9 cellular contexts compared by ENCODE assay signal in genomic region chr18:45686892-45687611, GRCh38. TPM values are rescaled to one million over a fixed set of nuclear protein-coding genes. Genes with fewer than 3 reads are reported as not detected.
DNase-seq lines count a peak whose midpoint lies in the region; ATAC-seq and TF ChIP-seq lines count a peak whose summit lies in the region.
"Had no signal": no experiment of that assay in that cellular context is flagged by ENCODE, and none has a peak within 500 bp of the region (broad histone marks: within the 10 kb centered on the region; RNA-seq: fewer than 3 reads in every experiment).

No MANE protein-coding gene starts in this region.

- H3K4me3 ChIP-seq in CD4-positive, CD25-positive, alpha-beta regulatory T cell (ENCODE audit: low read depth, low read length) = peak overlapping the region; percentile 71
- no peak overlapping the region for H3K4me3 ChIP-seq in sigmoid colon

- intact Hi-C loops in sigmoid colon (cut with DNase I) = no loop called here

- peaks cover 3% of the 10 kb centered on the region for H3K36me3 ChIP-seq in CD4-positive, CD25-positive, alpha-beta regulatory T cell (ENCODE audit: control insufficient read depth, insufficient read depth, low read length)
- no peaks in the 10 kb centered on the region for H3K36me3 ChIP-seq in sigmoid colon

- DNase-seq in CD4-positive, CD25-positive, alpha-beta regulatory T cell = peak; percentile 31 to 91 (median 84)
- DNase-seq in T-helper 2 cell = peak in 3 of 5 experiments; percentile 38 to 94 (median 75)
- peak; percentile 45 for DNase-seq in effector CD4-positive, alpha-beta T cell
- DNase-seq in stimulated activated naive CD4-positive, alpha-beta T cell (lab: John Stamatoyannopoulos, UW) = peak; percentile 19 to 89 (median 60)
- DNase-seq in sigmoid colon = no peak
- DNase-seq in mesenteric fat pad (ENCODE audit: low spot score) = no peak

- peaks cover 8% of the 10 kb centered on the region for H3K36me3 Mint-ChIP-seq in CD4-positive, CD25-positive, alpha-beta regulatory T cell

- peaks cover 0 to 1% (median 0%) of the 10 kb centered on the region in 7 donors for H3K9me3 Mint-ChIP-seq in CD4-positive, CD25-positive, alpha-beta regulatory T cell

- no peak for TF ChIP-seq EP300 in sigmoid colon (IDR thresholded peaks at IDR 0.05)

- H3K4me1 Mint-ChIP-seq in CD4-positive, CD25-positive, alpha-beta regulatory T cell = peaks cover 22 to 93% (median 68%) of the 10 kb centered on the region in 4 donors

- peak; percentile 87 for ATAC-seq in CD4-positive, CD25-positive, alpha-beta regulatory T cell (ENCODE audit: low read depth in 2 of 2)
- ATAC-seq in GM19351 (IDR thresholded peaks at IDR 0.05; ENCODE audit: unreplicated experiment) (peak; percentile 82), HG03354 (IDR thresholded peaks at IDR 0.05; ENCODE audit: poor library complexity, severe bottlenecking, unreplicated experiment) (peak; percentile 81)

- peak overlapping the region; percentile 85 to 97 (median 96) for H3K4me3 Mint-ChIP-seq in CD4-positive, CD25-positive, alpha-beta regulatory T cell

- 38 to 69% methylated on average over 7 of the region's 7 CpGs for WGBS in sigmoid colon, 2 donors

- H3K9me3 ChIP-seq in CD4-positive, CD25-positive, alpha-beta regulatory T cell (ENCODE audit: control insufficient read depth in 2 of 2, low read length in 2 of 2) = no peaks in the 10 kb centered on the region
- H3K9me3 ChIP-seq in sigmoid colon = no peaks in the 10 kb centered on the region

- H3K4me1 ChIP-seq in CD4-positive, CD25-positive, alpha-beta regulatory T cell (ENCODE audit: control insufficient read depth, insufficient read depth, low read length, poor library complexity, severe bottlenecking) = peaks cover 70% of the 10 kb centered on the region
- peaks cover 0 to 6% (median 0%) of the 10 kb centered on the region in 4 donors for H3K4me1 ChIP-seq in sigmoid colon

- TF ChIP-seq CTCF in sigmoid colon (IDR thresholded peaks at IDR 0.05) = no peak

- TF ChIP-seq POLR2A in sigmoid colon (IDR thresholded peaks at IDR 0.05) = no peak

- H3K27ac ChIP-seq in CD4-positive, CD25-positive, alpha-beta regulatory T cell (ENCODE audit: insufficient read depth, low read length, poor library complexity, severe bottlenecking) = peak overlapping the region; percentile 68
- H3K27ac ChIP-seq in sigmoid colon = no peak overlapping the region

- H3K27me3 ChIP-seq in CD4-positive, CD25-positive, alpha-beta regulatory T cell (ENCODE audit: control insufficient read depth, insufficient read depth, low read length) = no peaks in the 10 kb centered on the region
- H3K27me3 ChIP-seq in sigmoid colon = no peaks in the 10 kb centered on the region

- peaks cover 7% of the 10 kb centered on the region for H3K27me3 Mint-ChIP-seq in CD4-positive, CD25-positive, alpha-beta regulatory T cell

- peak overlapping the region; percentile 93 to 98 (median 96) for H3K27ac Mint-ChIP-seq in CD4-positive, CD25-positive, alpha-beta regulatory T cell

RNA-seq across cellular contexts. Expression of gene SLC14A1, which starts 36.9 kb away (rescaled TPM):
- 35.1 TPM for total RNA-seq in CD4-positive, CD25-positive, alpha-beta regulatory T cell
- 10 to 100 TPM in 2 of 4 donors, 1 to 10 TPM in 2; 7.8 to 16.3 (median 10.2) TPM for polyA plus RNA-seq in CD4-positive, CD25-positive, alpha-beta regulatory T cell
- 10 to 100 TPM in 1 of 4 donors, 1 to 10 TPM in 2, not detected in 1; 1.3 to 14.4 (median 2.1) TPM for total RNA-seq in sigmoid colon
- polyA plus RNA-seq in sigmoid colon = 1 to 10 TPM in 1 of 3 donors, under 1 TPM in 1, not detected in 1; 0.69 to 1.6 TPM
- 1.2 TPM for total RNA-seq in mesenteric fat pad
- total RNA-seq: dermis microvascular lymphatic vessel endothelial cell had no signal

Comparison
In these comparisons a context has a peak if more than half of its experiments do, and no peak if none do; other contexts are left out.
1. DNase-seq: peak in CD4-positive, CD25-positive, alpha-beta regulatory T cell (3 of 3), T-helper 2 cell (3 of 5), effector CD4-positive, alpha-beta T cell (single experiment) and stimulated activated naive CD4-positive, alpha-beta T cell (6 of 6); none in sigmoid colon (single experiment) and mesenteric fat pad (single experiment).
2. Peak in every context shown above with its lines, with median percentiles within 50 percentile points of each other: ATAC-seq.